Comparison of ENCODE assay signal across 1 cellular context in the genomic region with DNA sequence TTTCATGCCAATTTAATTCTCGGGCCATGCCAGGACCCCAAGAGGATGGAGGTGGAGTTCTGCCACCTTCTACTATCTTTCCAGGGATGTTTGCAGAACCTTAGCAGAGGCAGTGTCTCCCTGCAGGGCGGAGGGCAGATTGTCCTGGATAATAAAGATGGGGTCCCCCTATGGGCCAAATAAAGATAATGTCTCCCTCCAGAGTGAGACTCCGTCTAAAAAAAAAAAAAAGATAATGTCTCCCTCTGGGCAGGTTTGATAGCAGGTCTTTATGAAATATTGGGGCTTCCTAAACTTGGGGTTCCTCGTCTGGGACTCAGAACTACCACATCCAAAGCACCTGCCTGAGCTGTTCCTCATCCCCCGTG.
TF ChIP-seq lines count a peak whose summit lies in the region.

No MANE protein-coding gene starts in this region.

TF ChIP-seq in HepG2, 621 proteins besides CTCF, POLR2A, EP300 and RAD21:
- TF ChIP-seq SALL1 (CRISPR knock-in tag; IDR thresholded peaks at IDR 0.05) (no peak), ZNF3 (CRISPR knock-in tag; IDR thresholded peaks at IDR 0.05) (no peak), ZNF101 (CRISPR knock-in tag; IDR thresholded peaks at IDR 0.05; ENCODE audit: borderline replicate concordance, low read depth) (no peak)
